ENCODE assay signal across 9 cellular contexts in the genomic region with DNA sequence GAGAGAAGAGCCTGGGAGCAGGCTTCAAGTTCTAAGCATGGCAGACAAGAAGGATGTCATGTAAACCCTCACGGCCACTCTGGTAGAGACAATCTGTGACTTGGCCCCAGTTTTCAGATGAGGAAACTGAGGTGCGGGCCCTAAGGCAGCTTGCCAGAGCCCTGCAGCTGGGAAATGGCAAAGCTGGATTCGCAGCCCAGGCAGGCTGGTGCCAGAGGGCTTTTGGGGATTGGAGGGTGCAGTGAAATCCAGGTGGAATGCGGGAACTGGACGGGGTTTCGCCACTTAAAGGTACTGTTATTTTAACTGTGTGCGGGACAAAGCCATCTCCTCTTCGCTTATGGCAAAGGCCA. TPM values are rescaled to one million over a fixed set of nuclear protein-coding genes. Genes with fewer than 3 reads are reported as not detected.
DNase-seq lines count a peak whose midpoint lies in the region; ATAC-seq and TF ChIP-seq lines count a peak whose summit lies in the region.
"Had no signal": no experiment of that assay in that cellular context is flagged by ENCODE, and none has a peak within 500 bp of the region (broad histone marks: within the 10 kb centered on the region; RNA-seq: fewer than 3 reads in every experiment).

No MANE protein-coding gene starts in this region.

- H3K4me3 ChIP-seq in adrenal gland (peak overlapping the region in 1 of 4 donors; percentile 59), liver (ENCODE audit: low read depth in 1 of 3, low read length in 3 of 3) (peak overlapping the region in 2 of 3 donors; percentile 29 to 80), upper lobe of right lung (peak overlapping the region; percentile 64)

- peak overlapping the region; percentile 93 to 99 (median 97) for H3K27ac ChIP-seq in adrenal gland
- peak overlapping the region; percentile 94 to 95 for H3K27ac ChIP-seq in liver (ENCODE audit: low read depth in 1 of 2, low read length in 2 of 2)
- H3K27ac ChIP-seq in upper lobe of right lung, result peak overlapping the region; percentile 89
- no peak overlapping the region for H3K27ac ChIP-seq in CD4-positive, alpha-beta T cell (ENCODE audit: low read depth, low read length)

- WGBS in adrenal gland, 4 donors, result 8 to 36% (median 13%) methylated on average over 2 to 8 of the region's 8 CpGs
- 11% methylated on average over 8 of the region's 8 CpGs for WGBS in liver

- no peaks in the 10 kb centered on the region for H3K27me3 ChIP-seq in adrenal gland
- no peaks in the 10 kb centered on the region for H3K27me3 ChIP-seq in liver (ENCODE audit: control insufficient read depth in 4 of 4, insufficient read depth in 4 of 4, low read length in 3 of 4)
- no peaks in the 10 kb centered on the region for H3K27me3 ChIP-seq in upper lobe of right lung
- H3K27me3 ChIP-seq in CD4-positive, alpha-beta T cell (ENCODE audit: control insufficient read depth, insufficient read depth, low read length), result peaks cover 39% of the 10 kb centered on the region

- peaks cover 15% of the 10 kb centered on the region for H3K4me1 Mint-ChIP-seq in activated naive CD4-positive, alpha-beta T cell treated with anti-CD3 and anti-CD28 coated beads, Interleukin-2, amount 50 U/mL, for 24 hours
- peaks cover 16% of the 10 kb centered on the region for H3K4me1 Mint-ChIP-seq in activated naive CD4-positive, alpha-beta T cell treated with anti-CD3 and anti-CD28 coated beads for 36 hours (ENCODE audit: low read depth)
- peaks cover 12% of the 10 kb centered on the region for H3K4me1 Mint-ChIP-seq in CD4-positive, alpha-beta T cell (ENCODE audit: low read depth)

- H3K9ac ChIP-seq in liver (ENCODE audit: low read depth in 1 of 2, low read length in 2 of 2), result peak overlapping the region; percentile 37 to 78

- TF ChIP-seq RAD21 in liver (IDR thresholded peaks at IDR 0.05), result peak in 1 of 2 donors; percentile 16

- POLR2A ChIA-PET in CD4-positive, alpha-beta T cell (lab: Charles Lee), result no interaction called here

- intact Hi-C loops in activated naive CD4-positive, alpha-beta T cell treated with anti-CD3 and anti-CD28 coated beads for 36 hours (cut with micrococcal nuclease), result loop anchor here (2.0 to 10.0 kb wide), 3 partner anchors 54 to 782 kb away; a partner anchor contains a TSS
- intact Hi-C loops in adrenal gland (cut with DNase I) (no loop called here), upper lobe of right lung (cut with DNase I) (no loop called here)
- intact Hi-C loops in CD4-positive, alpha-beta T cell (cut with DNase I, micrococcal nuclease), result no loop called here

- H3K9me3 ChIP-seq in adrenal gland (replicated peaks in 1 of 3), result no peaks in the 10 kb centered on the region
- no peaks in the 10 kb centered on the region for H3K9me3 ChIP-seq in liver (ENCODE audit: control insufficient read depth in 4 of 4, low read length in 3 of 4)
- no peaks in the 10 kb centered on the region for H3K9me3 ChIP-seq in upper lobe of right lung
- H3K9me3 ChIP-seq in CD4-positive, alpha-beta T cell (ENCODE audit: control insufficient read depth, low read length), result no peaks in the 10 kb centered on the region

- no peaks in the 10 kb centered on the region for H3K9me3 Mint-ChIP-seq in activated naive CD4-positive, alpha-beta T cell treated with anti-CD3 and anti-CD28 coated beads, Interleukin-2, amount 50 U/mL, for 24 hours
- no peaks in the 10 kb centered on the region for H3K9me3 Mint-ChIP-seq in activated naive CD4-positive, alpha-beta T cell treated with anti-CD3 and anti-CD28 coated beads for 36 hours
- no peaks in the 10 kb centered on the region for H3K9me3 Mint-ChIP-seq in CD4-positive, alpha-beta T cell

- CTCF ChIA-PET in activated naive CD4-positive, alpha-beta T cell treated with anti-CD3 and anti-CD28 coated beads for 36 hours (lab: Charles Lee), result interaction anchor here (7.6 kb wide), 1 partner anchor 114 kb away, joined by 90 read pairs; no protein-coding TSS in a partner anchor
- CTCF ChIA-PET in CD4-positive, alpha-beta T cell (lab: Charles Lee), result no interaction called here

- H3K36me3 ChIP-seq in adrenal gland (replicated peaks in 1 of 2) (no peaks in the 10 kb centered on the region), liver (ENCODE audit: control insufficient read depth in 4 of 4, insufficient read depth in 3 of 4, low read depth in 1 of 4, low read length in 3 of 4) (peaks cover 0 to 11% (median 0%) of the 10 kb centered on the region in 4 donors), upper lobe of right lung (no peaks in the 10 kb centered on the region)

- peak overlapping the region; percentile 65 for H3K27ac Mint-ChIP-seq in activated naive CD4-positive, alpha-beta T cell treated with anti-CD3 and anti-CD28 coated beads, Interleukin-2, amount 50 U/mL, for 24 hours
- no peak overlapping the region for H3K27ac Mint-ChIP-seq in activated naive CD4-positive, alpha-beta T cell treated with anti-CD3 and anti-CD28 coated beads for 36 hours
- no peak overlapping the region for H3K27ac Mint-ChIP-seq in CD4-positive, alpha-beta T cell
- H3K27ac Mint-ChIP-seq: T-helper 17 cell had no signal

- H3K27me3 Mint-ChIP-seq in activated naive CD4-positive, alpha-beta T cell treated with anti-CD3 and anti-CD28 coated beads, Interleukin-2, amount 50 U/mL, for 24 hours, result peaks cover 9% of the 10 kb centered on the region
- peaks cover 28% of the 10 kb centered on the region for H3K27me3 Mint-ChIP-seq in activated naive CD4-positive, alpha-beta T cell treated with anti-CD3 and anti-CD28 coated beads for 36 hours (ENCODE audit: low read depth)
- peaks cover 33% of the 10 kb centered on the region for H3K27me3 Mint-ChIP-seq in CD4-positive, alpha-beta T cell

- TF ChIP-seq POLR2A in adrenal gland (IDR thresholded peaks at IDR 0.05), result no peak

- peak; percentile 30 for ATAC-seq in upper lobe of right lung
- ATAC-seq in CD4-positive, alpha-beta T cell (ENCODE audit: poor library complexity), result no peak
- ATAC-seq in GM21515 (IDR thresholded peaks at IDR 0.05; ENCODE audit: unreplicated experiment), result no peak

- TF ChIP-seq CTCF in adrenal gland (IDR thresholded peaks at IDR 0.05) (peak in 1 of 6 experiments; percentile 3), liver (IDR thresholded peaks at IDR 0.05; ENCODE audit: low read depth, low read length, missing input control) (no peak), upper lobe of right lung (IDR thresholded peaks at IDR 0.05) (no peak)
- no peak for TF ChIP-seq CTCF in CD4-positive, alpha-beta T cell (IDR thresholded peaks at IDR 0.05)

- H3K4me3 Mint-ChIP-seq in activated naive CD4-positive, alpha-beta T cell treated with anti-CD3 and anti-CD28 coated beads, Interleukin-2, amount 50 U/mL, for 24 hours, result no peak overlapping the region
- H3K4me3 Mint-ChIP-seq in activated naive CD4-positive, alpha-beta T cell treated with anti-CD3 and anti-CD28 coated beads for 36 hours, result no peak overlapping the region
- H3K4me3 Mint-ChIP-seq in CD4-positive, alpha-beta T cell, result no peak overlapping the region

- DNase-seq in activated naive CD4-positive, alpha-beta T cell treated with anti-CD3 and anti-CD28 coated beads for 36 hours, result no peak
- DNase-seq in adrenal gland (peak in 5 of 7 donors; percentile 74 to 80 (median 77)), upper lobe of right lung (no peak), A172 (ENCODE audit: low spot score) (no peak)
- DNase-seq in CD4-positive, alpha-beta T cell, result no peak
- DNase-seq: T-helper 17 cell had no signal

- H3K36me3 Mint-ChIP-seq in activated naive CD4-positive, alpha-beta T cell treated with anti-CD3 and anti-CD28 coated beads, Interleukin-2, amount 50 U/mL, for 24 hours, result no peaks in the 10 kb centered on the region
- no peaks in the 10 kb centered on the region for H3K36me3 Mint-ChIP-seq in activated naive CD4-positive, alpha-beta T cell treated with anti-CD3 and anti-CD28 coated beads for 36 hours (ENCODE audit: low read depth)
- H3K36me3 Mint-ChIP-seq in CD4-positive, alpha-beta T cell (ENCODE audit: low read depth), result no peaks in the 10 kb centered on the region

- H3K4me1 ChIP-seq in adrenal gland (replicated peaks in 1 of 2) (peaks cover 24 to 31% of the 10 kb centered on the region in 2 donors), liver (ENCODE audit: control insufficient read depth in 4 of 4, insufficient read depth in 4 of 4, low read length in 3 of 4) (peaks cover 9 to 52% (median 40%) of the 10 kb centered on the region in 4 donors), upper lobe of right lung (peaks cover 19% of the 10 kb centered on the region)

RNA-seq across cellular contexts. Expression of a gene that starts 0.5 kb away (rescaled TPM):
- total RNA-seq in activated naive CD4-positive, alpha-beta T cell treated with anti-CD3 and anti-CD28 coated beads for 36 hours, result under 1 TPM; 0.47 to 0.86 TPM
- total RNA-seq in adrenal gland (10 to 100 TPM; 16.1 to 64.9 (median 19.3) TPM), liver (10 to 100 TPM in 1 of 2 donors, 1 to 10 TPM in 1; 7.1 to 47.2 TPM), upper lobe of right lung (19.0 TPM)
- polyA plus RNA-seq in adrenal gland (10 to 100 TPM; 16.9 to 39.7 (median 18.5) TPM), liver (10 to 100 TPM; 73.6 to 90.4 TPM)
- total RNA-seq in CD4-positive, alpha-beta T cell, result 1 to 10 TPM; 2.1 to 2.6 TPM
- total RNA-seq in A172 (2014; rRNA removed; shearing (Covaris generic)), result 6.2 and 10.6 TPM in 2 replicates

RNA-seq across cellular contexts. Expression of a gene that starts 15.5 kb away (rescaled TPM):
- total RNA-seq in activated naive CD4-positive, alpha-beta T cell treated with anti-CD3 and anti-CD28 coated beads for 36 hours, result not detected
- total RNA-seq in adrenal gland (under 1 TPM in 5 of 8 donors, not detected in 3; 0.14 to 0.55 (median 0.32) TPM), liver (1 to 10 TPM in 1 of 2 donors, not detected in 1; 2.7 TPM), upper lobe of right lung (not detected)
- polyA plus RNA-seq in adrenal gland (1 to 10 TPM in 2 of 3 donors, under 1 TPM in 1; 0.22 to 1.9 (median 1.7) TPM), liver (1 to 10 TPM; 2.9 to 3.8 TPM)
- not detected for total RNA-seq in CD4-positive, alpha-beta T cell
- total RNA-seq in A172 (2014; rRNA removed; shearing (Covaris generic)), result 2.2 and 8.5 TPM in 2 replicates
- total RNA-seq: T-helper 17 cell had no signal

RNA-seq across cellular contexts. Expression of a gene that starts 53.6 kb away (rescaled TPM):
- total RNA-seq in activated naive CD4-positive, alpha-beta T cell treated with anti-CD3 and anti-CD28 coated beads for 36 hours, result 1 to 10 TPM; 2.0 to 2.3 TPM
- total RNA-seq in adrenal gland (10 to 100 TPM in 6 of 8 donors, 1 to 10 TPM in 2; 8.0 to 16.6 (median 11.3) TPM), liver (10 to 100 TPM in 1 of 2 donors, 1 to 10 TPM in 1; 3.7 to 24.4 TPM), upper lobe of right lung (9.7 TPM)
- polyA plus RNA-seq in adrenal gland (1 to 10 TPM; 3.9 to 5.4 (median 4.2) TPM), liver (1 to 10 TPM; 7.1 to 7.8 TPM)
- 1 to 10 TPM; 4.7 to 5.3 TPM for total RNA-seq in CD4-positive, alpha-beta T cell
- total RNA-seq in A172 (2014; rRNA removed; shearing (Covaris generic)), result 3.1 and 4.1 TPM in 2 replicates

Comparison
In these comparisons a context has a peak if more than half of its experiments do, and no peak if none do; other contexts are left out.
1. DNase-seq: peak in adrenal gland (5 of 7); none in activated naive CD4-positive, alpha-beta T cell treated with anti-CD3 and anti-CD28 coated beads for 36 hours (single experiment), upper lobe of right lung (single experiment), CD4-positive, alpha-beta T cell (0 of 10) and A172 (single experiment).